ENCODE assay signal across 8 cellular contexts in the genomic region with DNA sequence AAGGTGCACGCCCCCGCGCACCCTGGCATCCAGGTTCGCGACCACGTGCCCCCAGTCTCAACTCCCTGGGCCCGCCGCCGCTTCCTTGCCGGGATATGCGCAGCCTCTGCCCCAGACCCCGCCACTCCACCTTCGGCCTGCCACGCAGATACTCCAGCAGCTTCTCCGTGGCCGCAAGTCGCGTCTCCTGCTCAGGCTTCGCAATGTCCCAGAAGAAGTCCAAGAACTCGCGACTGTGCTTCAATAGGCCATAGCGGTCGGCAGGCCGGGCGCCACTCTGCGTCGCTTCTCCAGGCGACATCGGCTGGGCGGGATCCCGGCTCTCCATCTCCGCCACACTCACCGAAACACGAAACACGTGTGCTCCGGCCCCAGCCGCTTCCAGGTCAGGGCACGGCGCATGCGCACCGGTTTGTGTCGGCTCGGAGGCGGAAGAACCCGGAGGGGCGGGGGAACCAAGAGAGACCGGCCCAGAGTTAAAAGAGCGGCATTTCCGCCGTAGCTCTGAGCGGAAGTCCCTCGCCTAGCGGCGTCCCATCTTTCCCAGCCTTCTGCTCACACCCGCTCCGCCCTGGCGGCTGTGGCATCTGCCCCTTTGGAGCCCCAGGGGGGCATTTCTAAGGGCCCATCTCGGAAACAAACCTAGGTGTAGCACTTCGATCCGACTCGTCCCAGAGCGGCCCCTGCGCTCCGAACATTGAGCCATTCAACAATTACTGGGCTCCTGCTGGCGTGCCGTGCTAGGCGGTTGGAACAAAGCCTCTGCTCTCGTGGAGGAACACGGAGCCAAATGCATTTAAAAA. TPM values are rescaled to one million over a fixed set of nuclear protein-coding genes. Genes with fewer than 3 reads are reported as not detected.
DNase-seq lines count a peak whose midpoint lies in the region; ATAC-seq lines count a peak whose summit lies in the region.

A gene with protein sequence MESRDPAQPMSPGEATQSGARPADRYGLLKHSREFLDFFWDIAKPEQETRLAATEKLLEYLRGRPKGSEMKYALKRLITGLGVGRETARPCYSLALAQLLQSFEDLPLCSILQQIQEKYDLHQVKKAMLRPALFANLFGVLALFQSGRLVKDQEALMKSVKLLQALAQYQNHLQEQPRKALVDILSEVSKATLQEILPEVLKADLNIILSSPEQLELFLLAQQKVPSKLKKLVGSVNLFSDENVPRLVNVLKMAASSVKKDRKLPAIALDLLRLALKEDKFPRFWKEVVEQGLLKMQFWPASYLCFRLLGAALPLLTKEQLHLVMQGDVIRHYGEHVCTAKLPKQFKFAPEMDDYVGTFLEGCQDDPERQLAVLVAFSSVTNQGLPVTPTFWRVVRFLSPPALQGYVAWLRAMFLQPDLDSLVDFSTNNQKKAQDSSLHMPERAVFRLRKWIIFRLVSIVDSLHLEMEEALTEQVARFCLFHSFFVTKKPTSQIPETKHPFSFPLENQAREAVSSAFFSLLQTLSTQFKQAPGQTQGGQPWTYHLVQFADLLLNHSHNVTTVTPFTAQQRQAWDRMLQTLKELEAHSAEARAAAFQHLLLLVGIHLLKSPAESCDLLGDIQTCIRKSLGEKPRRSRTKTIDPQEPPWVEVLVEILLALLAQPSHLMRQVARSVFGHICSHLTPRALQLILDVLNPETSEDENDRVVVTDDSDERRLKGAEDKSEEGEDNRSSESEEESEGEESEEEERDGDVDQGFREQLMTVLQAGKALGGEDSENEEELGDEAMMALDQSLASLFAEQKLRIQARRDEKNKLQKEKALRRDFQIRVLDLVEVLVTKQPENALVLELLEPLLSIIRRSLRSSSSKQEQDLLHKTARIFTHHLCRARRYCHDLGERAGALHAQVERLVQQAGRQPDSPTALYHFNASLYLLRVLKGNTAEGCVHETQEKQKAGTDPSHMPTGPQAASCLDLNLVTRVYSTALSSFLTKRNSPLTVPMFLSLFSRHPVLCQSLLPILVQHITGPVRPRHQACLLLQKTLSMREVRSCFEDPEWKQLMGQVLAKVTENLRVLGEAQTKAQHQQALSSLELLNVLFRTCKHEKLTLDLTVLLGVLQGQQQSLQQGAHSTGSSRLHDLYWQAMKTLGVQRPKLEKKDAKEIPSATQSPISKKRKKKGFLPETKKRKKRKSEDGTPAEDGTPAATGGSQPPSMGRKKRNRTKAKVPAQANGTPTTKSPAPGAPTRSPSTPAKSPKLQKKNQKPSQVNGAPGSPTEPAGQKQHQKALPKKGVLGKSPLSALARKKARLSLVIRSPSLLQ (N-terminal part only) (minus strand): TSS at position 388 of the 803 bp plus-strand sequence. CDS start 60 bp downstream, at position 328.

- ATAC-seq in GM19324 (IDR thresholded peaks at IDR 0.05; ENCODE audit: low FRiP score, unreplicated experiment), result peak; percentile 86
- peak; percentile 79 for ATAC-seq in HG03520 (IDR thresholded peaks at IDR 0.05; ENCODE audit: unreplicated experiment)
- peak; percentile 93 for ATAC-seq in left lobe of liver

- H3K4me3 Mint-ChIP-seq in dendritic cell treated with granulocyte-macrophage colony-stimulating factor and Interleukin-4, amounts not matched to agents 40 ng/mL and 50 ng/mL, for 4 days, result peak within 1 kb of the TSS; percentile 88

- peak within 1 kb of the TSS; percentile 98 for H3K27ac Mint-ChIP-seq in dendritic cell treated with granulocyte-macrophage colony-stimulating factor and Interleukin-4, amounts not matched to agents 40 ng/mL and 50 ng/mL, for 4 days

- intact Hi-C loops in dendritic cell treated with granulocyte-macrophage colony-stimulating factor and Interleukin-4, amounts not matched to agents 40 ng/mL and 50 ng/mL, for 4 days (cut with micrococcal nuclease), result no loop called here

- DNase-seq in C1 segment of cervical spinal cord (lab: John Stamatoyannopoulos, UW) (peak; percentile 34 to 95 (median 90)), NCI-H748 (lab: John Stamatoyannopoulos, UW; ENCODE audit: unreplicated experiment) (peak; percentile 99), left lobe of liver (ENCODE audit: low spot score) (peak; percentile 98)
- peak; percentile 97 for DNase-seq in activated CD4-positive, alpha-beta T cell treated with anti-CD3 and anti-CD28 coated beads, Interleukin-2, amount 50 U/mL, for 1 hour
- DNase-seq in stimulated activated CD4-positive, alpha-beta T cell treated with anti-CD3 and anti-CD28 coated beads, Interleukin-2, amount 100 ng/mL, for 4 hours (ENCODE audit: low read depth), result peak; percentile 96

- H3K9me3 Mint-ChIP-seq in dendritic cell treated with granulocyte-macrophage colony-stimulating factor and Interleukin-4, amounts not matched to agents 40 ng/mL and 50 ng/mL, for 4 days, result no peaks in the 10 kb centered on the region

- H3K36me3 Mint-ChIP-seq in dendritic cell treated with granulocyte-macrophage colony-stimulating factor and Interleukin-4, amounts not matched to agents 40 ng/mL and 50 ng/mL, for 4 days (ENCODE audit: low read depth), result peaks cover 50% of the 10 kb centered on the region

- no peaks in the 10 kb centered on the region for H3K27me3 Mint-ChIP-seq in dendritic cell treated with granulocyte-macrophage colony-stimulating factor and Interleukin-4, amounts not matched to agents 40 ng/mL and 50 ng/mL, for 4 days

- peaks cover 31% of the 10 kb centered on the region for H3K4me1 Mint-ChIP-seq in dendritic cell treated with granulocyte-macrophage colony-stimulating factor and Interleukin-4, amounts not matched to agents 40 ng/mL and 50 ng/mL, for 4 days (ENCODE audit: low read depth)

RNA-seq across cellular contexts. Expression of the gene that starts here (rescaled TPM):
- total RNA-seq in left lobe of liver, result 18.5 TPM

Comparison
In these comparisons a context has a peak if more than half of its experiments do, and no peak if none do; other contexts are left out.
1. Peak in every context shown above with its lines: DNase-seq and ATAC-seq.